In genomic region chr21:40732998-40733397, GRCh38 we compare ENCODE assay signal across 10 cellular contexts.
"Had no signal": no experiment of that assay in that cellular context is flagged by ENCODE, and none has a peak within 500 bp of the region (broad histone marks: within the 10 kb centered on the region; RNA-seq: fewer than 3 reads in every experiment).

No MANE protein-coding gene starts in this region.

- DNase-seq: activated CD4-positive, alpha-beta T cell treated with anti-CD3 and anti-CD28 coated beads for 4 hours; activated CD8-positive, alpha-beta T cell treated with anti-CD3 and anti-CD28 coated beads, Interleukin-2, amount 10 ng/mL, durations not matched to agents 7 days and 5 days; activated naive CD4-positive, alpha-beta T cell treated with Interleukin-2 at 50 U/mL for 16 hours; activated naive CD8-positive, alpha-beta T cell treated with anti-CD3 and anti-CD28 coated beads, Interleukin-2, amount 50 U/mL, for 24 hours; hippocampal formation; sigmoid colon; stimulated activated CD4-positive, alpha-beta T cell treated with anti-CD3 and anti-CD28 coated beads, Interleukin-2, amount 100 ng/mL, for 24 hours; stimulated activated naive CD4-positive, alpha-beta T cell; substantia nigra; transverse colon had no signal
